In genomic region chr7:47991741-47992311, GRCh38 we compare ENCODE assay signal across 8 cellular contexts. TPM values are rescaled to one million over a fixed set of nuclear protein-coding genes. Genes with fewer than 3 reads are reported as not detected.
DNase-seq lines count a peak whose midpoint lies in the region; ATAC-seq and TF ChIP-seq lines count a peak whose summit lies in the region.

No MANE protein-coding gene starts in this region.

- peak overlapping the region; percentile 50 to 72 (median 60) for H3K4me3 ChIP-seq in BLaER1 treated with 17β-estradiol and CSF1 and Interleukin-3, amounts not matched to agents 10 nM and 100 nM
- peak overlapping the region; percentile 68 for H3K4me3 ChIP-seq in OCI-LY7 (ENCODE audit: low read depth, low read length, poor library complexity, severe bottlenecking)
- H3K4me3 ChIP-seq in fibroblast of mammary gland (ENCODE audit: control insufficient read depth, low read depth, low read length), result peak overlapping the region; percentile 51

- intact Hi-C loops in OCI-LY7 (cut with micrococcal nuclease; ENCODE audit: unreplicated experiment), result loop anchor here (1.0 to 2.0 kb wide), 5 partner anchors 12 to 118 kb away; partner anchors contain the start of genes C7orf57 and HUS1

- H3K27me3 Mint-ChIP-seq in natural killer cell treated with Interleukin-12 subunit alpha and Interleukin-12 subunit beta and Interleukin-15 and Interleukin-18, amount 100 ng/mL, for 72 hours, result no peaks in the 10 kb centered on the region

- no peaks in the 10 kb centered on the region for H3K36me3 Mint-ChIP-seq in natural killer cell treated with Interleukin-12 subunit alpha and Interleukin-12 subunit beta and Interleukin-15 and Interleukin-18, amount 100 ng/mL, for 72 hours

- H3K27ac ChIP-seq in BLaER1 treated with 17β-estradiol and CSF1 and Interleukin-3, amounts not matched to agents 10 nM and 100 nM, result peak overlapping the region; percentile 57 to 82 (median 74)
- H3K27ac ChIP-seq in OCI-LY7 (ENCODE audit: low read depth, low read length, poor library complexity, severe bottlenecking), result peak overlapping the region; percentile 79

- peak overlapping the region; percentile 59 to 86 (median 72) for H3K4me2 ChIP-seq in BLaER1 treated with 17β-estradiol and CSF1 and Interleukin-3, amounts not matched to agents 10 nM and 100 nM
- H3K4me2 ChIP-seq in OCI-LY7 (ENCODE audit: low read length), result peak overlapping the region; percentile 82

- TF ChIP-seq CTCF in OCI-LY7 (conservative IDR thresholded peaks at IDR 0.05; ENCODE audit: low read length), result peak; percentile 78
- TF ChIP-seq CTCF in fibroblast of mammary gland (conservative IDR thresholded peaks at IDR 0.05; ENCODE audit: control insufficient read depth, insufficient read depth, low read depth, low read length), result peak; percentile 65

- no TSS peak for BruUV-seq in OCI-LY7 (replicated peaks; lab: Mats Ljungman, UMichigan)

- H3K4me3 Mint-ChIP-seq in natural killer cell treated with Interleukin-12 subunit alpha and Interleukin-12 subunit beta and Interleukin-15 and Interleukin-18, amount 100 ng/mL, for 72 hours, result peak overlapping the region; percentile 96

- peak overlapping the region; percentile 94 to 96 for H3K27ac Mint-ChIP-seq in natural killer cell treated with Interleukin-12 subunit alpha and Interleukin-12 subunit beta and Interleukin-15 and Interleukin-18, amount 100 ng/mL, for 72 hours

- H3K9me3 Mint-ChIP-seq in natural killer cell treated with Interleukin-12 subunit alpha and Interleukin-12 subunit beta and Interleukin-15 and Interleukin-18, amount 100 ng/mL, for 72 hours, result peaks cover 7% of the 10 kb centered on the region

- TF ChIP-seq POLR2A in GM19193 (IDR thresholded peaks at IDR 0.05; ENCODE audit: extremely low read depth, insufficient read depth, insufficient read length), result peak; percentile 60

- H3K27me3 ChIP-seq in BLaER1 treated with 17β-estradiol and CSF1 and Interleukin-3, amounts not matched to agents 10 nM and 100 nM, result no peaks in the 10 kb centered on the region

- no peaks in the 10 kb centered on the region for H3K79me2 ChIP-seq in OCI-LY7 (ENCODE audit: insufficient read depth, low read depth, low read length)

- no peaks in the 10 kb centered on the region for H3K9me2 ChIP-seq in OCI-LY7 (ENCODE audit: insufficient read depth, low read length)

- H2AFZ ChIP-seq in OCI-LY7 (ENCODE audit: low read length), result peak overlapping the region; percentile 79

- H3K4me1 Mint-ChIP-seq in natural killer cell treated with Interleukin-12 subunit alpha and Interleukin-12 subunit beta and Interleukin-15 and Interleukin-18, amount 100 ng/mL, for 72 hours (ENCODE audit: low read depth in 2 of 2), result peaks cover 22 to 30% of the 10 kb centered on the region in 2 donors

- peak; percentile 100 for ATAC-seq in HG03354 (IDR thresholded peaks at IDR 0.05; ENCODE audit: poor library complexity, severe bottlenecking, unreplicated experiment)
- peak; percentile 99 for ATAC-seq in natural killer cell treated with Interleukin-12 subunit alpha and Interleukin-12 subunit beta and Interleukin-15 and Interleukin-18, amount 100 ng/mL, for 72 hours

- no peaks in the 10 kb centered on the region for H3K36me3 ChIP-seq in BLaER1 treated with 17β-estradiol and CSF1 and Interleukin-3, amounts not matched to agents 10 nM and 100 nM
- no peaks in the 10 kb centered on the region for H3K36me3 ChIP-seq in OCI-LY7 (ENCODE audit: insufficient read depth, low read length)

- CTCF ChIA-PET in OCI-LY7 (lab: Charles Lee; ENCODE audit: unreplicated experiment), result interaction anchor here (0.6 to 1.6 kb wide), 9 partner anchors 9 to 119 kb away, joined by 3 to 4 read pairs (median 3); no protein-coding TSS in a partner anchor

- POLR2A ChIA-PET in OCI-LY7 (lab: Charles Lee), result interaction anchor here (1.0 to 2.5 kb wide), 8 partner anchors 9 to 118 kb away, joined by 3 to 8 read pairs (median 5); partner anchors contain the start of gene HUS1

- H3K9ac ChIP-seq in BLaER1 treated with 17β-estradiol and CSF1 and Interleukin-3, amounts not matched to agents 10 nM and 100 nM, result peak overlapping the region; percentile 35 to 80 (median 75); a peak in 21 of 22 replicates

- DNase-seq in OCI-LY7 (ENCODE audit: low spot score), result peak; percentile 90
- DNase-seq in activated T-helper 1 cell treated with Interleukin-2 at 50 U/mL for 16 hours (ENCODE audit: low read depth), result peak; percentile 79
- DNase-seq in fibroblast of mammary gland (ENCODE audit: low read depth), result peak; percentile 65
- peak; percentile 93 for DNase-seq in natural killer cell treated with Interleukin-12 subunit alpha and Interleukin-12 subunit beta and Interleukin-15 and Interleukin-18, amount 100 ng/mL, for 72 hours (ENCODE audit: low spot score)
- peak; percentile 64 to 94 (median 79) for DNase-seq in stimulated activated naive CD4-positive, alpha-beta T cell (lab: John Stamatoyannopoulos, UW)

- no peaks in the 10 kb centered on the region for H3K9me3 ChIP-seq in BLaER1 treated with 17β-estradiol and CSF1 and Interleukin-3, amounts not matched to agents 10 nM and 100 nM (replicated peaks in 1 of 11)
- H3K9me3 ChIP-seq in OCI-LY7 (ENCODE audit: low read length), result no peaks in the 10 kb centered on the region

- H4K20me1 ChIP-seq in BLaER1 treated with 17β-estradiol and CSF1 and Interleukin-3, amounts not matched to agents 10 nM and 100 nM, result no peaks in the 10 kb centered on the region
- no peaks in the 10 kb centered on the region for H4K20me1 ChIP-seq in OCI-LY7 (ENCODE audit: insufficient read depth, low read length)

- peaks cover 11 to 19% (median 15%) of the 10 kb centered on the region in 10 experiments; a peak in 19 of 20 replicates for H3K4me1 ChIP-seq in BLaER1 treated with 17β-estradiol and CSF1 and Interleukin-3, amounts not matched to agents 10 nM and 100 nM
- peaks cover 19% of the 10 kb centered on the region for H3K4me1 ChIP-seq in OCI-LY7 (ENCODE audit: insufficient read depth, low read length, poor library complexity, severe bottlenecking)

RNA-seq across cellular contexts. Expression of gene HUS1, which starts 12.4 kb away (rescaled TPM):
- 24.7 and 28.2 TPM in 2 replicates for total RNA-seq in OCI-LY7 (2014; rRNA removed; shearing (Covaris generic))
- 44.5 and 44.8 TPM in 2 replicates for total RNA-seq in OCI-LY7 (2022)
- total RNA-seq in natural killer cell treated with Interleukin-12 subunit alpha and Interleukin-12 subunit beta and Interleukin-15 and Interleukin-18, amount 100 ng/mL, for 72 hours, result 10 to 100 TPM; 60.4 to 61.7 TPM

RNA-seq across cellular contexts. Expression of gene SUN3, which starts 37.1 kb away (rescaled TPM):
- not detected in 2 replicates for total RNA-seq in OCI-LY7 (2014; rRNA removed; shearing (Covaris generic))
- total RNA-seq in OCI-LY7 (2022), result 2.7 and 2.9 TPM in 2 replicates
- under 1 TPM in 1 of 2 donors, not detected in 1; 0.71 TPM for total RNA-seq in natural killer cell treated with Interleukin-12 subunit alpha and Interleukin-12 subunit beta and Interleukin-15 and Interleukin-18, amount 100 ng/mL, for 72 hours

RNA-seq across cellular contexts. Expression of gene C7orf57, which starts 43.5 kb away (rescaled TPM):
- 0.25 and 0.59 TPM in 2 replicates for total RNA-seq in OCI-LY7 (2014; rRNA removed; shearing (Covaris generic))
- 0.18 and 0.29 TPM in 2 replicates for total RNA-seq in OCI-LY7 (2022)
- total RNA-seq in natural killer cell treated with Interleukin-12 subunit alpha and Interleukin-12 subunit beta and Interleukin-15 and Interleukin-18, amount 100 ng/mL, for 72 hours, result under 1 TPM; 0.56 to 0.57 TPM

RNA-seq across cellular contexts. Expression of gene PKD1L1, which starts 43.6 kb away (rescaled TPM):
- 0.19 and 0.26 TPM in 2 replicates for total RNA-seq in OCI-LY7 (2014; rRNA removed; shearing (Covaris generic))
- 0.63 TPM in 2 replicates for total RNA-seq in OCI-LY7 (2022)
- total RNA-seq in natural killer cell treated with Interleukin-12 subunit alpha and Interleukin-12 subunit beta and Interleukin-15 and Interleukin-18, amount 100 ng/mL, for 72 hours, result under 1 TPM; 0.28 to 0.31 TPM

Comparison
In these comparisons a context has a peak if more than half of its experiments do, and no peak if none do; other contexts are left out.
1. Peak in every context shown above with its lines: DNase-seq, ATAC-seq, H3K4me3 ChIP-seq and H3K27ac ChIP-seq.